12 cellular contexts compared by ENCODE assay signal in the genomic region with DNA sequence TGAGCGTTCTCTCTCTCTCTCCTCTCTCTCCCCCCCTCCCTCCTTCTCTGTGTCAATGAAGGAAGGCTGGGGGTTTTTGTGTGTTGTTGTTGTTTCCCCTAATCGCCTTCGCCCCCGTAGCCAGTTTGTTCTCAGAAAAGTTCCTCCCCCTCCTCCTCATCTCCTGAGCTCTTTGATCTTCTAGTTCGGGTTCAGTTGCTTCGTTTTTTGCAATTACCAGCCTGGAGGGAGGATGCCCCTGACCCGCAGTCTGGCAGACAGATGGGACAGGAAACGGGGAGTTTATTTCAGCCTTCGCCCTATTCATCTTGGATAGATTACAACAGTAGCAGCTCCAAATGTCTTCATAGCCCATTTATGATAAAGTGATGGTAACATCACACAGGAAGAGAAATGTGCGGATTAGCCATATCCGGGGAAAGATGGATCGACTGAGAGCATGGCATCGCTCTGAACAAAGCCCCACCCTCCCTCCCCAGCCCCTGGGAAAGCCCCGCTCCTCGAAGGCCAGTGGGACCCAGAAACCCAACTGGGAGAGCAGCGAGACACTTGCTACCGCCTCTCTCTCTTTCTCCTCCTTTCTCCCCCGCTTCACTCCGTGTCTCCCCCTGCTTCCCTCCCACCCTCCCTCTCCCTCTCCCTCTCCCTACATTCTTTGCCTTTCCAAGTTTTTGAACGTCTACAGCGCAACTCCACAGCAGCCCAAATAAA.
DNase-seq lines count a peak whose midpoint lies in the region; ATAC-seq and TF ChIP-seq lines count a peak whose summit lies in the region.
"Had no signal": no experiment of that assay in that cellular context is flagged by ENCODE, and none has a peak within 500 bp of the region (broad histone marks: within the 10 kb centered on the region; RNA-seq: fewer than 3 reads in every experiment).

No MANE protein-coding gene starts in this region.

- no peak for ATAC-seq in mucosa of descending colon
- ATAC-seq in activated CD4-positive, CD25-positive, alpha-beta regulatory T cell treated with anti-CD3 and anti-CD28 coated beads, Interleukin-2, amount 50 U/mL, for 24 hours: no peak

- peak overlapping the region; percentile 57 for H3K4me2 ChIP-seq in skeletal muscle satellite cell (ENCODE audit: low read length)

- peak overlapping the region; percentile 24 for H3K27ac Mint-ChIP-seq in activated T-helper 2 cell treated with anti-CD3 and anti-CD28 coated beads, Interferon-gamma antibody, Interleukin-2, Interleukin-4, amounts not matched to agents 10 μg/mL and 5 μg/mL and 100 μg/mL, durations not matched to agents 14 hours and 24 hours and 36 hours

- H3K4me3 ChIP-seq in foreskin fibroblast (ENCODE audit: low read depth in 1 of 2, low read length in 2 of 2) (no peak overlapping the region), skeletal muscle satellite cell (ENCODE audit: low read length) (peak overlapping the region; percentile 22), mucosa of descending colon (no peak overlapping the region)

- H3K27me3 ChIP-seq in skeletal muscle satellite cell (ENCODE audit: control insufficient read depth, insufficient read depth, low read length): no peaks in the 10 kb centered on the region

- intact Hi-C loops in activated T-helper 2 cell treated with anti-CD3 and anti-CD28 coated beads, Interferon-gamma antibody, Interleukin-2, Interleukin-4, amounts not matched to agents 10 μg/mL and 5 μg/mL and 100 μg/mL, durations not matched to agents 14 hours and 24 hours and 36 hours (cut with micrococcal nuclease): no loop called here
- intact Hi-C loops in mucosa of descending colon (cut with DNase I, micrococcal nuclease): no loop called here

- peaks cover 4% of the 10 kb centered on the region for H3K27me3 Mint-ChIP-seq in activated T-helper 2 cell treated with anti-CD3 and anti-CD28 coated beads, Interferon-gamma antibody, Interleukin-2, Interleukin-4, amounts not matched to agents 10 μg/mL and 5 μg/mL and 100 μg/mL, durations not matched to agents 14 hours and 24 hours and 36 hours (ENCODE audit: low read depth)

- H3K36me3 Mint-ChIP-seq in activated T-helper 2 cell treated with anti-CD3 and anti-CD28 coated beads, Interferon-gamma antibody, Interleukin-2, Interleukin-4, amounts not matched to agents 10 μg/mL and 5 μg/mL and 100 μg/mL, durations not matched to agents 14 hours and 24 hours and 36 hours (ENCODE audit: low read depth): no peaks in the 10 kb centered on the region

- DNase-seq in Daoy (ENCODE audit: low read depth) (peak; percentile 54), foreskin fibroblast (peak; percentile 63 to 82), mucosa of descending colon (no peak), UCSD-AML1 (lab: John Stamatoyannopoulos, UW; ENCODE audit: unreplicated experiment) (no peak), NCI-H526 (lab: John Stamatoyannopoulos, UW) (no peak)
- DNase-seq in activated T-helper 2 cell treated with anti-CD3 and anti-CD28 coated beads, Interferon-gamma antibody, Interleukin-2, Interleukin-4, amounts not matched to agents 10 μg/mL and 5 μg/mL and 100 μg/mL, durations not matched to agents 14 hours and 24 hours and 36 hours (ENCODE audit: low spot score): no peak
- DNase-seq: activated T-cell treated with anti-CD3 and anti-CD28 coated beads, Interleukin-2, amount 50 U/mL, for 24 hours; cortex of kidney; immature natural killer cell; NCI-H1930 had no signal

- H3K4me1 ChIP-seq in skeletal muscle satellite cell (ENCODE audit: control insufficient read depth, insufficient read depth, low read length): peaks cover 34% of the 10 kb centered on the region
- H3K4me1 ChIP-seq in mucosa of descending colon (ENCODE audit: low read depth): no peaks in the 10 kb centered on the region

- H3K9me3 Mint-ChIP-seq in activated T-helper 2 cell treated with anti-CD3 and anti-CD28 coated beads, Interferon-gamma antibody, Interleukin-2, Interleukin-4, amounts not matched to agents 10 μg/mL and 5 μg/mL and 100 μg/mL, durations not matched to agents 14 hours and 24 hours and 36 hours: peaks cover 12% of the 10 kb centered on the region

- H3K4me3 Mint-ChIP-seq in activated T-helper 2 cell treated with anti-CD3 and anti-CD28 coated beads, Interferon-gamma antibody, Interleukin-2, Interleukin-4, amounts not matched to agents 10 μg/mL and 5 μg/mL and 100 μg/mL, durations not matched to agents 14 hours and 24 hours and 36 hours (ENCODE audit: low read depth): no peak overlapping the region
- H3K4me3 Mint-ChIP-seq: activated T-cell treated with anti-CD3 and anti-CD28 coated beads, Interleukin-2, amount 50 U/mL, for 24 hours; immature natural killer cell had no signal

- no peaks in the 10 kb centered on the region for H3K36me3 ChIP-seq in skeletal muscle satellite cell (ENCODE audit: insufficient read depth, low read length)
- no peaks in the 10 kb centered on the region for H3K36me3 ChIP-seq in mucosa of descending colon (ENCODE audit: low read depth)

- no peaks in the 10 kb centered on the region for H3K9me3 ChIP-seq in skeletal muscle satellite cell (replicated peaks; ENCODE audit: low read length)
- no peaks in the 10 kb centered on the region for H3K9me3 ChIP-seq in mucosa of descending colon

- peak overlapping the region; percentile 87 for H3K9ac ChIP-seq in skeletal muscle satellite cell (ENCODE audit: low read depth, low read length)

- peaks cover 8% of the 10 kb centered on the region for H3K4me1 Mint-ChIP-seq in activated T-helper 2 cell treated with anti-CD3 and anti-CD28 coated beads, Interferon-gamma antibody, Interleukin-2, Interleukin-4, amounts not matched to agents 10 μg/mL and 5 μg/mL and 100 μg/mL, durations not matched to agents 14 hours and 24 hours and 36 hours (ENCODE audit: low read depth)

- TF ChIP-seq CTCF in foreskin fibroblast (IDR thresholded peaks at IDR 0.05; ENCODE audit: low read depth, low read length) (no peak), mucosa of descending colon (IDR thresholded peaks at IDR 0.05) (no peak)

Comparison
In these comparisons a context has a peak if more than half of its experiments do, and no peak if none do; other contexts are left out.
1. DNase-seq: peak in Daoy (single experiment) and foreskin fibroblast (2 of 2); none in activated T-helper 2 cell treated with anti-CD3 and anti-CD28 coated beads, Interferon-gamma antibody, Interleukin-2, Interleukin-4, amounts not matched to agents 10 μg/mL and 5 μg/mL and 100 μg/mL, durations not matched to agents 14 hours and 24 hours and 36 hours (single experiment), mucosa of descending colon (0 of 3), UCSD-AML1 (single experiment) and NCI-H526 (0 of 2).